In the genomic region with DNA sequence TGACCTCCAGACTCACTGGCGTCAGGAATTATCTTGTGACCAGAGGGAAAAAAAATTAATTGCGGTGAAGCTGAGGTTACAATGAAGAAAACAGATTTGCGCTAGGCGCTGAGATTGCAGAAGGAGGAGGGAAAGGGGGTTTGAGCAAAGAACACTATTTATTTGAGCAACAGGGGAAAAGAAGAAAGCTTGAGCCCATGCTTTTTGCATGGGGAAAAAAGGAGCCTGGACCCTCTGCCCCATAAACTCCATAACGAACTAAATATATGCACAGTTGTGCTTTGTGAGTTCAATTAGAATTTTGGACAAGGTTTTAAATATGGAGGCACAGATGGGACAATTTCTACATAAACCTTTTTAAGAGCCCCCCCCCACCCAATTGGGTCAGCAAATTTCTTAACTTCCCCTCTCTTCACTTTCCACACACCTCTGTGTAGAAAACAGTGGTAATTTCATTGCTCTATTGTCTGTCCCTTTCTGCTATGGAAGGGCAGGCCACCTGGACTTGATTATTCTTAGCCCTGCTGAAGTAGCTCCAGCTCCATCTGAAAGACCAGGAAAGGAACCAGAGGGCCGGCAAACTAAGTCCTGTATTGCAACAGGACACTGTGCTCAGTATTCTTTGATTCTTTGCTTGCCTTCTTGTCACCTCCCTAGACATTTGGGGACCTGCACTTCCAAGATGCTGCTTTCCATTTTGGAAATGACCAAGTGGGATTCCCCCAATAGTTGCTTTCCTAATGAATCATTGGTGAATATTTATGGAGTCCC, we compare ENCODE assay signal across 8 cellular contexts. TPM values are rescaled to one million over a fixed set of nuclear protein-coding genes. Genes with fewer than 3 reads are reported as not detected.
DNase-seq lines count a peak whose midpoint lies in the region; ATAC-seq and TF ChIP-seq lines count a peak whose summit lies in the region.

No MANE protein-coding gene starts in this region.

- ATAC-seq in DND-41 (ENCODE audit: insufficient read depth, low read depth) (no peak), GM21360 (IDR thresholded peaks at IDR 0.05; ENCODE audit: unreplicated experiment) (no peak), GM18858 (IDR thresholded peaks at IDR 0.05; ENCODE audit: unreplicated experiment) (no peak)

- peaks cover 53% of the 10 kb centered on the region for H3K4me1 ChIP-seq in DND-41 (ENCODE audit: insufficient read depth, low read length)
- peaks cover 61 to 77% of the 10 kb centered on the region in 2 donors for H3K4me1 ChIP-seq in duodenal mucosa (ENCODE audit: control insufficient read depth in 1 of 2, insufficient read depth in 2 of 2, low read length in 2 of 2)
- peaks cover 73% of the 10 kb centered on the region for H3K4me1 ChIP-seq in neural progenitor cell

- no peaks in the 10 kb centered on the region for H3K9me3 Mint-ChIP-seq in neural progenitor cell

- H3K36me3 Mint-ChIP-seq in neural progenitor cell: peaks cover 15% of the 10 kb centered on the region

- H3K4me2 ChIP-seq in DND-41 (ENCODE audit: insufficient read depth, low read length): peak overlapping the region; percentile 90
- peak overlapping the region; percentile 90 for H3K4me2 ChIP-seq in neural progenitor cell

- H3K4me1 Mint-ChIP-seq in neural progenitor cell: peaks cover 79% of the 10 kb centered on the region

- no peak for TF ChIP-seq CTCF in DND-41 (IDR thresholded peaks at IDR 0.05; ENCODE audit: borderline replicate concordance, extremely low read depth, low read length, poor library complexity, severe bottlenecking)
- no peak for TF ChIP-seq CTCF in neural progenitor cell (IDR thresholded peaks at IDR 0.05)

- H3K27ac Mint-ChIP-seq in neural progenitor cell: peak overlapping the region; percentile 100

- peak overlapping the region; percentile 91 for H3K4me3 Mint-ChIP-seq in neural progenitor cell

- peaks cover 6% of the 10 kb centered on the region; the same call in 1 of the 2 replicates for H3K79me2 ChIP-seq in DND-41 (ENCODE audit: insufficient read depth, low read length)
- H3K79me2 ChIP-seq in neural progenitor cell (ENCODE audit: low read depth): peaks cover 52% of the 10 kb centered on the region

- H2AFZ ChIP-seq in DND-41 (ENCODE audit: low read depth, low read length): peak overlapping the region; percentile 67
- no peak overlapping the region for H2AFZ ChIP-seq in neural progenitor cell (replicated peaks)

- H3K9me3 ChIP-seq in DND-41 (ENCODE audit: insufficient read depth, low read length, severe bottlenecking) (no peaks in the 10 kb centered on the region), duodenal mucosa (ENCODE audit: control insufficient read depth in 1 of 2, low read length in 2 of 2) (no peaks in the 10 kb centered on the region), neural progenitor cell (ENCODE audit: low read depth) (no peaks in the 10 kb centered on the region)

- H3F3A ChIP-seq in neural progenitor cell (ENCODE audit: low read depth): peaks cover 96% of the 10 kb centered on the region

- peaks cover 7% of the 10 kb centered on the region; the same call in 1 of the 2 replicates for H4K20me1 ChIP-seq in DND-41 (ENCODE audit: insufficient read depth, low read length)
- H4K20me1 ChIP-seq in neural progenitor cell (ENCODE audit: low read depth): peaks cover 41% of the 10 kb centered on the region

- DNase-seq in DND-41: no peak
- DNase-seq in NCI-H2227 (lab: John Stamatoyannopoulos, UW; ENCODE audit: unreplicated experiment): peak; percentile 85
- peak; percentile 58 for DNase-seq in neural progenitor cell (ENCODE audit: low spot score)
- DNase-seq in NCI-H345 treated with DMSO at 0.1 percent for 48 hours (lab: John Stamatoyannopoulos, UW; ENCODE audit: unreplicated experiment): no peak
- no peak for DNase-seq in SIG-M5 (lab: John Stamatoyannopoulos, UW)

- peak overlapping the region in 1 of 2 experiments; percentile 79; a peak in 2 of 4 replicates for H3K4me3 ChIP-seq in DND-41 (ENCODE audit: low read depth in 1 of 2, low read length in 2 of 2)
- H3K4me3 ChIP-seq in duodenal mucosa (ENCODE audit: low read depth in 1 of 2, low read length in 2 of 2): peak overlapping the region; percentile 83 to 91
- peak overlapping the region; percentile 91 for H3K4me3 ChIP-seq in neural progenitor cell

- H3K27me3 ChIP-seq in DND-41 (ENCODE audit: insufficient read depth, low read length, poor library complexity) (peaks cover 57% of the 10 kb centered on the region), duodenal mucosa (ENCODE audit: control insufficient read depth in 1 of 2, insufficient read depth in 2 of 2, low read length in 2 of 2) (no peaks in the 10 kb centered on the region), neural progenitor cell (no peaks in the 10 kb centered on the region)

- H3K9ac ChIP-seq in DND-41 (ENCODE audit: low read depth, low read length) (peak overlapping the region; percentile 71), duodenal mucosa (ENCODE audit: low read depth in 1 of 2, low read length in 2 of 2) (peak overlapping the region; percentile 63 to 76), neural progenitor cell (peak overlapping the region; percentile 81)

- H3K27ac ChIP-seq in DND-41 (ENCODE audit: low read length) (peak overlapping the region; percentile 19; the same call in 1 of the 2 replicates), duodenal mucosa (ENCODE audit: low read depth, low read length) (peak overlapping the region; percentile 76), neural progenitor cell (peak overlapping the region; percentile 100)

- H3K27me3 Mint-ChIP-seq in neural progenitor cell (ENCODE audit: insufficient read depth, low read depth): peaks cover 6% of the 10 kb centered on the region

- no peaks in the 10 kb centered on the region for H3K36me3 ChIP-seq in DND-41 (ENCODE audit: insufficient read depth, low read length)
- no peaks in the 10 kb centered on the region for H3K36me3 ChIP-seq in duodenal mucosa (ENCODE audit: control insufficient read depth in 1 of 2, insufficient read depth in 2 of 2, low read length in 2 of 2)
- no peaks in the 10 kb centered on the region for H3K36me3 ChIP-seq in neural progenitor cell

RNA-seq across cellular contexts. Expression of a gene that starts 0.9 kb away (rescaled TPM):
- 99.9 and 235 TPM in 2 replicates for total RNA-seq in neural progenitor cell (ENCODE audit: low replicate concordance)

RNA-seq across cellular contexts. Expression of a gene that starts 29.1 kb away (rescaled TPM):
- 3.4 and 7.0 TPM in 2 replicates for total RNA-seq in neural progenitor cell (ENCODE audit: low replicate concordance)

Comparison
In these comparisons a context has a peak if more than half of its experiments do, and no peak if none do; other contexts are left out.
1. DNase-seq: peak in NCI-H2227 (single experiment) and neural progenitor cell (single experiment); none in DND-41 (single experiment), NCI-H345 treated with DMSO at 0.1 percent for 48 hours (single experiment) and SIG-M5 (single experiment).
2. H3K27ac ChIP-seq: peak in every context shown above with its lines; median percentile 100 in neural progenitor cell; 76 in duodenal mucosa; 19 in DND-41.
3. Peak in every context shown above with its lines, with median percentiles within 50 percentile points of each other: H3K9ac ChIP-seq.